In genomic region chr17:76528156-76528527, GRCh38 we compare ENCODE assay signal across 1 cellular context.
TF ChIP-seq lines count a peak whose summit lies in the region.

No MANE protein-coding gene starts in this region.

TF ChIP-seq in IMR-90, 13 proteins besides CTCF, POLR2A, EP300 and RAD21:
- no peak for TF ChIP-seq USF2 (IDR thresholded peaks at IDR 0.05; ENCODE audit: low read depth, low read length)
- no peak for TF ChIP-seq BHLHE40 (IDR thresholded peaks at IDR 0.05; ENCODE audit: low read depth, low read length)
- no peak for TF ChIP-seq CHD1 (IDR thresholded peaks at IDR 0.05; ENCODE audit: low read depth, low read length)
- no peak for TF ChIP-seq CEBPB (IDR thresholded peaks at IDR 0.05; ENCODE audit: low read depth, low read length)
- no peak for TF ChIP-seq SMC3 (IDR thresholded peaks at IDR 0.05; ENCODE audit: low read depth, low read length)
- no peak for TF ChIP-seq RFX5 (IDR thresholded peaks at IDR 0.05; ENCODE audit: low read depth, low read length)
